In genomic region chr7:81714306-81714705, GRCh38 we compare ENCODE assay signal across 1 cellular context.
TF ChIP-seq lines count a peak whose summit lies in the region.

No MANE protein-coding gene starts in this region.

TF ChIP-seq in IMR-90, 13 proteins besides CTCF, POLR2A, EP300 and RAD21:
- TF ChIP-seq USF2 (IDR thresholded peaks at IDR 0.05; ENCODE audit: low read depth, low read length) (no peak), RFX5 (IDR thresholded peaks at IDR 0.05; ENCODE audit: low read depth, low read length) (no peak), MAFK (IDR thresholded peaks at IDR 0.05; ENCODE audit: low read depth, low read length) (no peak), SMC3 (IDR thresholded peaks at IDR 0.05; ENCODE audit: low read depth, low read length) (no peak), NFE2L2 (IDR thresholded peaks at IDR 0.05; ENCODE audit: low read depth, low read length) (no peak), BHLHE40 (IDR thresholded peaks at IDR 0.05; ENCODE audit: low read depth, low read length) (no peak), ELK1 (IDR thresholded peaks at IDR 0.05; ENCODE audit: borderline replicate concordance, low read depth, low read length) (no peak), MXI1 (IDR thresholded peaks at IDR 0.05; ENCODE audit: borderline replicate concordance, low read depth, low read length) (no peak), FOS (IDR thresholded peaks at IDR 0.05; ENCODE audit: low read depth, low read length) (no peak), CHD1 (IDR thresholded peaks at IDR 0.05; ENCODE audit: low read depth, low read length) (no peak), RCOR1 (IDR thresholded peaks at IDR 0.05; ENCODE audit: insufficient replicate concordance, low read length) (no peak), CEBPB (IDR thresholded peaks at IDR 0.05; ENCODE audit: low read depth, low read length) (no peak), MAZ (IDR thresholded peaks at IDR 0.05; ENCODE audit: borderline replicate concordance, low read depth, low read length) (no peak)
